ENCODE assay signal across 8 cellular contexts in genomic region chr13:102591988-102592781, GRCh38. TPM values are rescaled to one million over a fixed set of nuclear protein-coding genes. Genes with fewer than 3 reads are reported as not detected.
A peak's percentile ranks its signal among the peaks of the same experiment; 100 is the strongest.
DNase-seq lines count a peak whose midpoint lies in the region; ATAC-seq and TF ChIP-seq lines count a peak whose summit lies in the region.

No MANE protein-coding gene starts in this region.

- no peaks in the 10 kb centered on the region; the same call in 1 of the 2 replicates for H3K4me1 ChIP-seq in BE2C
- peaks cover 15% of the 10 kb centered on the region for H3K4me1 ChIP-seq in effector memory CD4-positive, alpha-beta T cell (ENCODE audit: control insufficient read depth, insufficient read depth, low read length, poor library complexity, severe bottlenecking)

- CTCF ChIA-PET in activated CD8-positive, alpha-beta T cell treated with anti-CD3 and anti-CD28 coated beads, Interleukin-2, amount 10 ng/mL, durations not matched to agents 7 days and 5 days (lab: Charles Lee): interaction anchor here (0.6 to 5.7 kb wide), 46 partner anchors 9 to 298 kb away, joined by 3 to 50 read pairs (median 5); partner anchors contain the start of genes BIVM, ERCC5 and POGLUT2

- H3K36me3 ChIP-seq in BE2C: no peaks in the 10 kb centered on the region
- H3K36me3 ChIP-seq in effector memory CD4-positive, alpha-beta T cell (ENCODE audit: control insufficient read depth, insufficient read depth, low read length): no peaks in the 10 kb centered on the region

- H3K4me3 ChIP-seq in BE2C (ENCODE audit: low read depth, low read length): peak overlapping the region; percentile 72
- H3K4me3 ChIP-seq in effector memory CD4-positive, alpha-beta T cell (ENCODE audit: insufficient read depth, low read depth, low read length, poor library complexity, severe bottlenecking): peak overlapping the region; percentile 84

- peak overlapping the region; percentile 86 for H3K27ac ChIP-seq in effector memory CD4-positive, alpha-beta T cell (ENCODE audit: insufficient read depth, low read length, poor library complexity, severe bottlenecking)

- no peaks in the 10 kb centered on the region for H3K27me3 ChIP-seq in BE2C
- no peaks in the 10 kb centered on the region for H3K27me3 ChIP-seq in effector memory CD4-positive, alpha-beta T cell (replicated peaks; ENCODE audit: control insufficient read depth, insufficient read depth, low read length, poor library complexity, severe bottlenecking)

- TF ChIP-seq CTCF in BE2C (IDR thresholded peaks at IDR 0.05; ENCODE audit: low read depth, low read length): peak; percentile 79

- H3K9me3 ChIP-seq in BE2C: no peaks in the 10 kb centered on the region
- no peaks in the 10 kb centered on the region for H3K9me3 ChIP-seq in effector memory CD4-positive, alpha-beta T cell (ENCODE audit: control insufficient read depth, low read length)

- ATAC-seq in GM19043 (IDR thresholded peaks at IDR 0.05; ENCODE audit: low read depth, unreplicated experiment): peak; percentile 45
- peak; percentile 47 for ATAC-seq in HG03354 (IDR thresholded peaks at IDR 0.05; ENCODE audit: poor library complexity, severe bottlenecking, unreplicated experiment)
- ATAC-seq in activated CD8-positive, alpha-beta T cell treated with anti-CD3 and anti-CD28 coated beads, Interleukin-2, amount 10 ng/mL, durations not matched to agents 7 days and 5 days: peak; percentile 32
- ATAC-seq in memory B cell (ENCODE audit: low read depth): peak; percentile 18

- peaks cover 41% of the 10 kb centered on the region for H3K4me1 Mint-ChIP-seq in activated CD8-positive, alpha-beta T cell treated with anti-CD3 and anti-CD28 coated beads, Interleukin-2, amount 10 ng/mL, durations not matched to agents 7 days and 5 days (ENCODE audit: low read depth)
- peaks cover 9% of the 10 kb centered on the region for H3K4me1 Mint-ChIP-seq in memory B cell

- DNase-seq in BE2C: peak; percentile 84
- DNase-seq in NCI-H524 treated with DMSO at 0.1 percent for 48 hours (lab: John Stamatoyannopoulos, UW): peak; percentile 55
- DNase-seq in activated CD8-positive, alpha-beta T cell treated with anti-CD3 and anti-CD28 coated beads, Interleukin-2, amount 10 ng/mL, durations not matched to agents 7 days and 5 days: peak; percentile 89
- DNase-seq in effector memory CD4-positive, alpha-beta T cell: peak; percentile 37 to 58 (median 57)
- DNase-seq in memory B cell (ENCODE audit: low spot score in 2 of 2): peak; percentile 63 to 65
- peak; percentile 53 for DNase-seq in stimulated activated CD8-positive, alpha-beta memory T cell treated with anti-CD3 and anti-CD28 coated beads, Interleukin-12 subunit alpha, Interleukin-12 subunit beta, amount 100 ng/mL, for 24 hours (ENCODE audit: extremely low read depth)

- H3K27me3 Mint-ChIP-seq in activated CD8-positive, alpha-beta T cell treated with anti-CD3 and anti-CD28 coated beads, Interleukin-2, amount 10 ng/mL, durations not matched to agents 7 days and 5 days (ENCODE audit: low read depth): no peaks in the 10 kb centered on the region
- H3K27me3 Mint-ChIP-seq in memory B cell: no peaks in the 10 kb centered on the region

- peaks cover 4% of the 10 kb centered on the region for H3K36me3 Mint-ChIP-seq in activated CD8-positive, alpha-beta T cell treated with anti-CD3 and anti-CD28 coated beads, Interleukin-2, amount 10 ng/mL, durations not matched to agents 7 days and 5 days (ENCODE audit: low read depth)
- no peaks in the 10 kb centered on the region for H3K36me3 Mint-ChIP-seq in memory B cell

- POLR2A ChIA-PET in activated CD8-positive, alpha-beta T cell treated with anti-CD3 and anti-CD28 coated beads, Interleukin-2, amount 10 ng/mL, durations not matched to agents 7 days and 5 days (lab: Charles Lee): interaction anchor here (0.7 to 3.6 kb wide), 8 partner anchors 13 to 254 kb away, joined by 3 to 36 read pairs (median 4); partner anchors contain the start of genes ERCC5 and TEX30

- peak overlapping the region; percentile 96 for H3K27ac Mint-ChIP-seq in activated CD8-positive, alpha-beta T cell treated with anti-CD3 and anti-CD28 coated beads, Interleukin-2, amount 10 ng/mL, durations not matched to agents 7 days and 5 days
- peak overlapping the region; percentile 92 for H3K27ac Mint-ChIP-seq in memory B cell

- H3K4me3 Mint-ChIP-seq in activated CD8-positive, alpha-beta T cell treated with anti-CD3 and anti-CD28 coated beads, Interleukin-2, amount 10 ng/mL, durations not matched to agents 7 days and 5 days: peak overlapping the region; percentile 87
- H3K4me3 Mint-ChIP-seq in memory B cell: peak overlapping the region; percentile 94

- H3K9me3 Mint-ChIP-seq in activated CD8-positive, alpha-beta T cell treated with anti-CD3 and anti-CD28 coated beads, Interleukin-2, amount 10 ng/mL, durations not matched to agents 7 days and 5 days (ENCODE audit: insufficient read depth): no peaks in the 10 kb centered on the region
- no peaks in the 10 kb centered on the region for H3K9me3 Mint-ChIP-seq in memory B cell

RNA-seq across cellular contexts. Expression of gene TPP2, which starts 4.6 kb away (rescaled TPM):
- 24.9 TPM for polyA plus RNA-seq in BE2C (2012; ENCODE audit: insufficient read depth, insufficient read length, low read depth)
- 10 to 100 TPM; 77.8 to 85.4 TPM for total RNA-seq in activated CD8-positive, alpha-beta T cell treated with anti-CD3 and anti-CD28 coated beads, Interleukin-2, amount 10 ng/mL, durations not matched to agents 7 days and 5 days

Comparison
In these comparisons a context has a peak if more than half of its experiments do, and no peak if none do; other contexts are left out.
1. Peak in every context shown above with its lines: DNase-seq, ATAC-seq, H3K4me3 ChIP-seq and H3K27ac ChIP-seq.